ENCODE assay signal across 1 cellular context in genomic region chr19:45542234-45542668, GRCh38.
TF ChIP-seq lines count a peak whose summit lies in the region.

No MANE protein-coding gene starts in this region.

TF ChIP-seq in HEK293, 187 proteins besides CTCF, POLR2A, EP300 and RAD21 (continued from another document):
- TF ChIP-seq, protein P1, sequence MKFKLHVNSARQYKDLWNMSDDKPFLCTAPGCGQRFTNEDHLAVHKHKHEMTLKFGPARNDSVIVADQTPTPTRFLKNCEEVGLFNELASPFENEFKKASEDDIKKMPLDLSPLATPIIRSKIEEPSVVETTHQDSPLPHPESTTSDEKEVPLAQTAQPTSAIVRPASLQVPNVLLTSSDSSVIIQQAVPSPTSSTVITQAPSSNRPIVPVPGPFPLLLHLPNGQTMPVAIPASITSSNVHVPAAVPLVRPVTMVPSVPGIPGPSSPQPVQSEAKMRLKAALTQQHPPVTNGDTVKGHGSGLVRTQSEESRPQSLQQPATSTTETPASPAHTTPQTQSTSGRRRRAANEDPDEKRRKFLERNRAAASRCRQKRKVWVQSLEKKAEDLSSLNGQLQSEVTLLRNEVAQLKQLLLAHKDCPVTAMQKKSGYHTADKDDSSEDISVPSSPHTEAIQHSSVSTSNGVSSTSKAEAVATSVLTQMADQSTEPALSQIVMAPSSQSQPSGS (tag by site-specific recombination; IDR thresholded peaks at IDR 0.05; ENCODE audit: low read depth), result peak; percentile 47
- TF ChIP-seq ZBTB21 (tag by site-specific recombination; IDR thresholded peaks at IDR 0.05), result no peak
- peak; percentile 26 for TF ChIP-seq SCRT2 (tag by site-specific recombination; IDR thresholded peaks at IDR 0.05)
- 0 out of 2 replicates have a peak, but pooled peaks have one; percentile 29 for TF ChIP-seq ZNF561 (tag by site-specific recombination; IDR thresholded peaks at IDR 0.05; ENCODE audit: borderline replicate concordance)
- 0 out of 2 replicates have a peak, but pooled peaks have one; percentile 37 for TF ChIP-seq ZNF664 (tag by site-specific recombination; IDR thresholded peaks at IDR 0.05)
- TF ChIP-seq TRIM28 (IDR thresholded peaks at IDR 0.05; ENCODE audit: borderline replicate concordance, low read length), result peak; percentile 52; the same call in 1 of the 2 replicates
- TF ChIP-seq ZNF112 (tag by site-specific recombination; IDR thresholded peaks at IDR 0.05), result no peak
- peak; percentile 43; the same call in 1 of the 2 replicates for TF ChIP-seq HOXD13 (CRISPR knock-in tag; IDR thresholded peaks at IDR 0.05; ENCODE audit: borderline replicate concordance)
- peak; percentile 92 for TF ChIP-seq ZNF10 (tag by site-specific recombination; IDR thresholded peaks at IDR 0.05)
- TF ChIP-seq, protein P2, sequence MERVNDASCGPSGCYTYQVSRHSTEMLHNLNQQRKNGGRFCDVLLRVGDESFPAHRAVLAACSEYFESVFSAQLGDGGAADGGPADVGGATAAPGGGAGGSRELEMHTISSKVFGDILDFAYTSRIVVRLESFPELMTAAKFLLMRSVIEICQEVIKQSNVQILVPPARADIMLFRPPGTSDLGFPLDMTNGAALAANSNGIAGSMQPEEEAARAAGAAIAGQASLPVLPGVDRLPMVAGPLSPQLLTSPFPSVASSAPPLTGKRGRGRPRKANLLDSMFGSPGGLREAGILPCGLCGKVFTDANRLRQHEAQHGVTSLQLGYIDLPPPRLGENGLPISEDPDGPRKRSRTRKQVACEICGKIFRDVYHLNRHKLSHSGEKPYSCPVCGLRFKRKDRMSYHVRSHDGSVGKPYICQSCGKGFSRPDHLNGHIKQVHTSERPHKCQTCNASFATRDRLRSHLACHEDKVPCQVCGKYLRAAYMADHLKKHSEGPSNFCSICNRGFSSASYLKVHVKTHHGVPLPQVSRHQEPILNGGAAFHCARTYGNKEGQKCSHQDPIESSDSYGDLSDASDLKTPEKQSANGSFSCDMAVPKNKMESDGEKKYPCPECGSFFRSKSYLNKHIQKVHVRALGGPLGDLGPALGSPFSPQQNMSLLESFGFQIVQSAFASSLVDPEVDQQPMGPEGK (tag by site-specific recombination; IDR thresholded peaks at IDR 0.05), result 0 out of 2 replicates have a peak, but pooled peaks have one; percentile 20
- no peak for TF ChIP-seq ZNF138 (tag by site-specific recombination; IDR thresholded peaks at IDR 0.05; ENCODE audit: borderline replicate concordance)
- TF ChIP-seq, protein P3, sequence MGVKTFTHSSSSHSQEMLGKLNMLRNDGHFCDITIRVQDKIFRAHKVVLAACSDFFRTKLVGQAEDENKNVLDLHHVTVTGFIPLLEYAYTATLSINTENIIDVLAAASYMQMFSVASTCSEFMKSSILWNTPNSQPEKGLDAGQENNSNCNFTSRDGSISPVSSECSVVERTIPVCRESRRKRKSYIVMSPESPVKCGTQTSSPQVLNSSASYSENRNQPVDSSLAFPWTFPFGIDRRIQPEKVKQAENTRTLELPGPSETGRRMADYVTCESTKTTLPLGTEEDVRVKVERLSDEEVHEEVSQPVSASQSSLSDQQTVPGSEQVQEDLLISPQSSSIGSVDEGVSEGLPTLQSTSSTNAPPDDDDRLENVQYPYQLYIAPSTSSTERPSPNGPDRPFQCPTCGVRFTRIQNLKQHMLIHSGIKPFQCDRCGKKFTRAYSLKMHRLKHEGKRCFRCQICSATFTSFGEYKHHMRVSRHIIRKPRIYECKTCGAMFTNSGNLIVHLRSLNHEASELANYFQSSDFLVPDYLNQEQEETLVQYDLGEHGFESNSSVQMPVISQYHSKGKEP (tag by site-specific recombination; IDR thresholded peaks at IDR 0.05), result peak; percentile 91
- peak; percentile 45; the same call in 1 of the 2 replicates for TF ChIP-seq ZNF629 (tag by site-specific recombination; IDR thresholded peaks at IDR 0.05)
- peak; percentile 80 for TF ChIP-seq ZNF843 (tag by site-specific recombination; IDR thresholded peaks at IDR 0.05)
- no peak for TF ChIP-seq ZNF114 (tag by site-specific recombination; IDR thresholded peaks at IDR 0.05)
- peak; percentile 49 for TF ChIP-seq ZNF18 (tag by site-specific recombination; IDR thresholded peaks at IDR 0.05)
- TF ChIP-seq WT1 (tag by site-specific recombination; IDR thresholded peaks at IDR 0.05), result 0 out of 2 replicates have a peak, but pooled peaks have one; percentile 21
- 0 out of 2 replicates have a peak, but pooled peaks have one; percentile 63 for TF ChIP-seq OVOL3 (tag by site-specific recombination; IDR thresholded peaks at IDR 0.05)
- peak; percentile 80; the same call in 1 of the 2 replicates for TF ChIP-seq ZNF24 (tag by site-specific recombination; IDR thresholded peaks at IDR 0.05)
- peak; percentile 50; the same call in 1 of the 2 replicates for TF ChIP-seq ZBTB17 (tag by site-specific recombination; IDR thresholded peaks at IDR 0.05)
- no peak; the same call in 1 of the 2 replicates for TF ChIP-seq ZNF366 (tag by site-specific recombination; conservative IDR thresholded peaks at IDR 0.05)
- peak; percentile 32; the same call in 1 of the 2 replicates for TF ChIP-seq IKZF3 (tag by site-specific recombination; IDR thresholded peaks at IDR 0.05)
- peak; percentile 77 for TF ChIP-seq OSR2 (tag by site-specific recombination; IDR thresholded peaks at IDR 0.05)
- TF ChIP-seq ZEB2 (tag by site-specific recombination; IDR thresholded peaks at IDR 0.05), result peak; percentile 30; the same call in 1 of the 2 replicates
- TF ChIP-seq ZNF768 (tag by site-specific recombination; IDR thresholded peaks at IDR 0.05), result no peak
- TF ChIP-seq ZNF600 (tag by site-specific recombination; IDR thresholded peaks at IDR 0.05), result 0 out of 2 replicates have a peak, but pooled peaks have one; percentile 30
- TF ChIP-seq SETDB1 (IDR thresholded peaks at IDR 0.05; ENCODE audit: insufficient read length, low read length), result peak; percentile 22
- TF ChIP-seq, protein P4, sequence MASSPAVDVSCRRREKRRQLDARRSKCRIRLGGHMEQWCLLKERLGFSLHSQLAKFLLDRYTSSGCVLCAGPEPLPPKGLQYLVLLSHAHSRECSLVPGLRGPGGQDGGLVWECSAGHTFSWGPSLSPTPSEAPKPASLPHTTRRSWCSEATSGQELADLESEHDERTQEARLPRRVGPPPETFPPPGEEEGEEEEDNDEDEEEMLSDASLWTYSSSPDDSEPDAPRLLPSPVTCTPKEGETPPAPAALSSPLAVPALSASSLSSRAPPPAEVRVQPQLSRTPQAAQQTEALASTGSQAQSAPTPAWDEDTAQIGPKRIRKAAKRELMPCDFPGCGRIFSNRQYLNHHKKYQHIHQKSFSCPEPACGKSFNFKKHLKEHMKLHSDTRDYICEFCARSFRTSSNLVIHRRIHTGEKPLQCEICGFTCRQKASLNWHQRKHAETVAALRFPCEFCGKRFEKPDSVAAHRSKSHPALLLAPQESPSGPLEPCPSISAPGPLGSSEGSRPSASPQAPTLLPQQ (tag by site-specific recombination; IDR thresholded peaks at IDR 0.05), result 0 out of 2 replicates have a peak, but pooled peaks have one; percentile 25
- 0 out of 2 replicates have a peak, but pooled peaks have one; percentile 25 for TF ChIP-seq ZSCAN16 (tag by site-specific recombination; IDR thresholded peaks at IDR 0.05)
